In the genomic region with DNA sequence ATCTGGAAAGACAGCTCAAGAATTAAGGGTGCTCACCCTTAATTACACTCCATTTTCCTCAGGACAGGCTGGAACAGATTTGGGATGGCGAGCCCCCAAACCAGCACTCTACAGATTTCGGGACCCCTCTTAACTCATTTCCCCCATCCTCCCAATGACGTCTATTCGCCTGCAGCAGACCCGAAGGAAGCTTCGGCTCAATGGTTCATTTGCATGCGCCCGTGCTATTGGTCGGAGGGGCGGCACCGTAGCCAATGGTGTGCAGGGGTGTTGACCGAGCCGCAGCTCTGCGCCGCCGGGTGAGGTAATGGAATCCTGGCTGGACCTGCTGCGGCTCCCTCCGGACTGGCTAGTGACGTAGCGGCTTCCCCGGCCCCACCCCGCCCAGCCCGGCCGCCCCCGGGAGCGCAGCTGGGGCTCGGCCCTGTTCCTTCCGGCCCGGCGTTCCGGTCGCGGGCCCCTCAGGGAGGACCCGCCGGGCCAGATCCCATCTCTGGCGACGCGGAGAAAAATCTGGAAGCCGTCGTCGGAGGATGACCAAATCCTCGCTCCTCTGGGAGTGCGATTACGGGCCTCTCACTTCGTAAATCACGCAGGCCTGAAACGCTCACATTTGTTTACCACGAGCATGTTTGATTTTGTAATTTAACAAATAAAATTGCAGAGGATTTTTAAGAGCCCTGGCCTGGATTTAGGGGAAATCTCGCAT, we compare ENCODE assay signal across 8 cellular contexts. TPM values are rescaled to one million over a fixed set of nuclear protein-coding genes. Genes with fewer than 3 reads are reported as not detected.
DNase-seq lines count a peak whose midpoint lies in the region; ATAC-seq and TF ChIP-seq lines count a peak whose summit lies in the region.

No MANE protein-coding gene starts in this region.

- TF ChIP-seq CTCF in GM23338 (conservative IDR thresholded peaks at IDR 0.05; ENCODE audit: low read depth in 2 of 2): no peak
- no peak for TF ChIP-seq CTCF in fibroblast of lung (conservative IDR thresholded peaks at IDR 0.05 in 1 of 2, IDR thresholded peaks at IDR 0.05 in 1 of 2; ENCODE audit: low read depth in 1 of 2, low read length in 2 of 2)

- H3K4me3 Mint-ChIP-seq in GM23338: peak overlapping the region; percentile 72
- H3K4me3 Mint-ChIP-seq in activated T-helper 17 cell treated with anti-CD3 and anti-CD28 coated beads, Interleukin-2, amount 50 U/mL, for 72 hours: peak overlapping the region; percentile 85
- peak overlapping the region; percentile 75 for H3K4me3 Mint-ChIP-seq in natural killer cell treated with Interleukin-12 subunit alpha and Interleukin-12 subunit beta and Interleukin-15 and Interleukin-18, amount 100 ng/mL, for 72 hours

- H3K79me2 ChIP-seq in GM23338 (replicated peaks; ENCODE audit: insufficient read depth) (no peaks in the 10 kb centered on the region), fibroblast of lung (ENCODE audit: control insufficient read depth, insufficient read depth, low read length) (no peaks in the 10 kb centered on the region)

- H3K9me2 ChIP-seq in GM23338 (ENCODE audit: insufficient read depth): no peaks in the 10 kb centered on the region

- H2AFZ ChIP-seq in GM23338 (peak overlapping the region; percentile 11; the same call in 1 of the 2 replicates), fibroblast of lung (ENCODE audit: low read length) (no peak overlapping the region)

- no peaks in the 10 kb centered on the region for H4K20me1 ChIP-seq in GM23338 (replicated peaks; ENCODE audit: insufficient read depth)
- no peaks in the 10 kb centered on the region for H4K20me1 ChIP-seq in fibroblast of lung (ENCODE audit: control insufficient read depth, extremely low read depth, insufficient read depth, low read length)

- H3K4me1 ChIP-seq in GM23338 (ENCODE audit: insufficient read depth): peaks cover 15% of the 10 kb centered on the region
- peaks cover 11% of the 10 kb centered on the region for H3K4me1 ChIP-seq in fibroblast of lung (ENCODE audit: control insufficient read depth, extremely low read depth, insufficient read depth, low read length)

- H3K27me3 ChIP-seq in GM23338 (ENCODE audit: insufficient read depth): peaks cover 45% of the 10 kb centered on the region
- no peaks in the 10 kb centered on the region for H3K27me3 ChIP-seq in fibroblast of lung (ENCODE audit: control insufficient read depth, insufficient read depth, low read length)

- H3K4me1 Mint-ChIP-seq in GM23338: peaks cover 34% of the 10 kb centered on the region
- peaks cover 12% of the 10 kb centered on the region for H3K4me1 Mint-ChIP-seq in activated T-helper 17 cell treated with anti-CD3 and anti-CD28 coated beads, Interleukin-2, amount 50 U/mL, for 72 hours
- peaks cover 16 to 17% of the 10 kb centered on the region in 2 donors for H3K4me1 Mint-ChIP-seq in natural killer cell treated with Interleukin-12 subunit alpha and Interleukin-12 subunit beta and Interleukin-15 and Interleukin-18, amount 100 ng/mL, for 72 hours (ENCODE audit: low read depth in 2 of 2)

- peak overlapping the region; percentile 66 for H3K9ac ChIP-seq in fibroblast of lung (ENCODE audit: insufficient read depth, low read length)

- H3K9me3 ChIP-seq in fibroblast of lung (ENCODE audit: control insufficient read depth, insufficient read depth, low read depth, low read length): no peaks in the 10 kb centered on the region

- DNase-seq in Daoy (ENCODE audit: low read depth) (peak; percentile 99), GM23338 (ENCODE audit: low spot score) (peak; percentile 98), LHCN-M2 (ENCODE audit: low read depth) (peak; percentile 86), RPMI7951 (ENCODE audit: low read depth) (peak; percentile 95), fibroblast of lung (ENCODE audit: low read depth in 2 of 2) (peak; percentile 97 to 98)
- peak; percentile 96 for DNase-seq in natural killer cell treated with Interleukin-12 subunit alpha and Interleukin-12 subunit beta and Interleukin-15 and Interleukin-18, amount 100 ng/mL, for 72 hours (ENCODE audit: low spot score)
- DNase-seq in stimulated activated naive CD8-positive, alpha-beta T cell treated with anti-CD3 and anti-CD28 coated beads, Interleukin-15, Interleukin-2, amounts not matched to agents 100 U/mL and 50 U/mL, for 24 hours: peak; percentile 94

- H3K9me3 Mint-ChIP-seq in GM23338: no peaks in the 10 kb centered on the region
- H3K9me3 Mint-ChIP-seq in activated T-helper 17 cell treated with anti-CD3 and anti-CD28 coated beads, Interleukin-2, amount 50 U/mL, for 72 hours: no peaks in the 10 kb centered on the region
- H3K9me3 Mint-ChIP-seq in natural killer cell treated with Interleukin-12 subunit alpha and Interleukin-12 subunit beta and Interleukin-15 and Interleukin-18, amount 100 ng/mL, for 72 hours: no peaks in the 10 kb centered on the region

- peaks cover 7% of the 10 kb centered on the region; the same call in 1 of the 2 replicates for H3F3A ChIP-seq in GM23338 (replicated peaks; ENCODE audit: low read depth)

- H3K36me3 Mint-ChIP-seq in GM23338 (ENCODE audit: low read depth): no peaks in the 10 kb centered on the region
- no peaks in the 10 kb centered on the region for H3K36me3 Mint-ChIP-seq in activated T-helper 17 cell treated with anti-CD3 and anti-CD28 coated beads, Interleukin-2, amount 50 U/mL, for 72 hours (ENCODE audit: low read depth)
- H3K36me3 Mint-ChIP-seq in natural killer cell treated with Interleukin-12 subunit alpha and Interleukin-12 subunit beta and Interleukin-15 and Interleukin-18, amount 100 ng/mL, for 72 hours: no peaks in the 10 kb centered on the region

- H3K27ac ChIP-seq in GM23338 (ENCODE audit: low read depth) (peak overlapping the region; percentile 85; the same call in 1 of the 2 replicates), fibroblast of lung (ENCODE audit: insufficient read depth, low read length) (peak overlapping the region; percentile 84)

- peaks cover 44% of the 10 kb centered on the region for H3K27me3 Mint-ChIP-seq in GM23338 (ENCODE audit: insufficient read depth, low read depth, poor library complexity)
- no peaks in the 10 kb centered on the region for H3K27me3 Mint-ChIP-seq in activated T-helper 17 cell treated with anti-CD3 and anti-CD28 coated beads, Interleukin-2, amount 50 U/mL, for 72 hours
- H3K27me3 Mint-ChIP-seq in natural killer cell treated with Interleukin-12 subunit alpha and Interleukin-12 subunit beta and Interleukin-15 and Interleukin-18, amount 100 ng/mL, for 72 hours: no peaks in the 10 kb centered on the region

- H3K4me3 ChIP-seq in GM23338 (peak overlapping the region; percentile 51), fibroblast of lung (replicated peaks in 1 of 4; ENCODE audit: control extremely low read depth in 1 of 4, insufficient read depth in 1 of 4, low read depth in 3 of 4, low read length in 4 of 4) (peak overlapping the region; percentile 5 to 55 (median 34))

- peak overlapping the region; percentile 77 for H3K27ac Mint-ChIP-seq in GM23338
- H3K27ac Mint-ChIP-seq in activated T-helper 17 cell treated with anti-CD3 and anti-CD28 coated beads, Interleukin-2, amount 50 U/mL, for 72 hours: peak overlapping the region; percentile 72
- peak overlapping the region; percentile 59 to 63 for H3K27ac Mint-ChIP-seq in natural killer cell treated with Interleukin-12 subunit alpha and Interleukin-12 subunit beta and Interleukin-15 and Interleukin-18, amount 100 ng/mL, for 72 hours

- H3K36me3 ChIP-seq in GM23338 (ENCODE audit: insufficient read depth) (no peaks in the 10 kb centered on the region), fibroblast of lung (ENCODE audit: control insufficient read depth, insufficient read depth, low read length) (no peaks in the 10 kb centered on the region)

- H3K4me2 ChIP-seq in GM23338 (peak overlapping the region; percentile 77), fibroblast of lung (ENCODE audit: extremely low read depth, insufficient read depth, low read length) (peak overlapping the region; percentile 79)

- peak; percentile 89 for ATAC-seq in GM23338
- peak; percentile 98 for ATAC-seq in activated T-helper 17 cell treated with anti-CD3 and anti-CD28 coated beads, Interleukin-2, amount 50 U/mL, for 72 hours (replicated peaks)
- peak; percentile 97 to 98 for ATAC-seq in natural killer cell treated with Interleukin-12 subunit alpha and Interleukin-12 subunit beta and Interleukin-15 and Interleukin-18, amount 100 ng/mL, for 72 hours
- ATAC-seq in stimulated activated naive CD8-positive, alpha-beta T cell treated with anti-CD3 and anti-CD28 coated beads, Interleukin-15, Interleukin-2, amounts not matched to agents 100 U/mL and 50 U/mL, for 24 hours: peak; percentile 92

RNA-seq across cellular contexts. Expression of a gene that starts 18.3 kb away (rescaled TPM):
- total RNA-seq in Daoy (2014; rRNA removed; shearing (Covaris generic)): 1.1 and 5.1 TPM in 2 replicates
- 13.4 and 19.1 TPM in 2 replicates for total RNA-seq in GM23338 (2014; rRNA removed; shearing (Covaris generic))
- polyA plus RNA-seq in GM23338 (2016; fragmentation: Nextera tagmentation; extraction: Ambion mirVana): 7.5 and 8.3 TPM in 2 replicates
- 1.3 and 2.3 TPM in 2 replicates for total RNA-seq in LHCN-M2 (2014; rRNA removed)
- polyA plus RNA-seq in LHCN-M2 (2012): 1.1 TPM
- total RNA-seq in RPMI7951 (2014; rRNA removed; shearing (Covaris generic)): 3.0 and 5.6 TPM in 2 replicates
- 10 to 100 TPM in 1 of 2 donors, 1 to 10 TPM in 1; 9.9 to 47.6 TPM for total RNA-seq in activated T-helper 17 cell treated with anti-CD3 and anti-CD28 coated beads, Interleukin-2, amount 50 U/mL, for 72 hours
- 2.1 and 3.8 TPM in 2 replicates for total RNA-seq in fibroblast of lung
- 4.1 and 15.9 TPM in 2 replicates for polyA plus RNA-seq in fibroblast of lung
- 7.9 and 23.3 TPM in 2 replicates for polyA plus RNA-seq in fibroblast of lung (2012)
- 16.6 and 62.1 TPM in 2 replicates for polyA minus RNA-seq in fibroblast of lung (ENCODE audit: low replicate concordance)
- 1 to 10 TPM; 3.0 to 4.0 TPM for total RNA-seq in natural killer cell treated with Interleukin-12 subunit alpha and Interleukin-12 subunit beta and Interleukin-15 and Interleukin-18, amount 100 ng/mL, for 72 hours

RNA-seq across cellular contexts. Expression of a gene that starts 26.2 kb away (rescaled TPM):
- 1.1 and 2.1 TPM in 2 replicates for total RNA-seq in Daoy (2014; rRNA removed; shearing (Covaris generic))
- 3.0 and 3.5 TPM in 2 replicates for total RNA-seq in GM23338 (2014; rRNA removed; shearing (Covaris generic))
- polyA plus RNA-seq in GM23338 (2016; fragmentation: Nextera tagmentation; extraction: Ambion mirVana) (0.34 and 0.73 TPM in 2 replicates), fibroblast of lung (4.9 and 5.3 TPM in 2 replicates)
- total RNA-seq in LHCN-M2 (2014; rRNA removed) (1.8 and 4.5 TPM in 2 replicates), fibroblast of lung (11.3 and 12.1 TPM in 2 replicates)
- 10.0 TPM for polyA plus RNA-seq in LHCN-M2 (2012)
- 0.20 and 0.24 TPM in 2 replicates for total RNA-seq in RPMI7951 (2014; rRNA removed; shearing (Covaris generic))
- 10 to 100 TPM in 1 of 2 donors, 1 to 10 TPM in 1; 3.5 to 26.3 TPM for total RNA-seq in activated T-helper 17 cell treated with anti-CD3 and anti-CD28 coated beads, Interleukin-2, amount 50 U/mL, for 72 hours
- polyA plus RNA-seq in fibroblast of lung (2012): 6.0 and 6.7 TPM in 2 replicates
- polyA minus RNA-seq in fibroblast of lung (ENCODE audit: low replicate concordance): 7.3 and 10.0 TPM in 2 replicates
- total RNA-seq in natural killer cell treated with Interleukin-12 subunit alpha and Interleukin-12 subunit beta and Interleukin-15 and Interleukin-18, amount 100 ng/mL, for 72 hours: 1 to 10 TPM; 5.4 to 5.6 TPM

RNA-seq across cellular contexts. Expression of a gene that starts 36.8 kb away (rescaled TPM):
- 156 and 160 TPM in 2 replicates for total RNA-seq in Daoy (2014; rRNA removed; shearing (Covaris generic))
- 60.3 and 111 TPM in 2 replicates for total RNA-seq in GM23338 (2014; rRNA removed; shearing (Covaris generic))
- polyA plus RNA-seq in GM23338 (2016; fragmentation: Nextera tagmentation; extraction: Ambion mirVana): 27.7 and 29.4 TPM in 2 replicates
- total RNA-seq in LHCN-M2 (2014; rRNA removed): 69.2 and 70.4 TPM in 2 replicates
- polyA plus RNA-seq in LHCN-M2 (2012): 81.8 TPM
- 46.5 and 56.1 TPM in 2 replicates for total RNA-seq in RPMI7951 (2014; rRNA removed; shearing (Covaris generic))
- 10 to 100 TPM; 27.6 to 31.1 TPM for total RNA-seq in activated T-helper 17 cell treated with anti-CD3 and anti-CD28 coated beads, Interleukin-2, amount 50 U/mL, for 72 hours
- 90.3 and 103 TPM in 2 replicates for total RNA-seq in fibroblast of lung
- polyA plus RNA-seq in fibroblast of lung: 82.2 and 82.9 TPM in 2 replicates
- polyA plus RNA-seq in fibroblast of lung (2012): 78.1 and 79.9 TPM in 2 replicates
- 109 and 186 TPM in 2 replicates for polyA minus RNA-seq in fibroblast of lung (ENCODE audit: low replicate concordance)
- 10 to 100 TPM; 43.1 to 55.1 TPM for total RNA-seq in natural killer cell treated with Interleukin-12 subunit alpha and Interleukin-12 subunit beta and Interleukin-15 and Interleukin-18, amount 100 ng/mL, for 72 hours

RNA-seq across cellular contexts. Expression of a gene that starts 46.6 kb away (rescaled TPM):
- not detected in 2 replicates for total RNA-seq in Daoy (2014; rRNA removed; shearing (Covaris generic))
- 0.12 and 0.66 TPM in 2 replicates for total RNA-seq in GM23338 (2014; rRNA removed; shearing (Covaris generic))
- 0.66 and 0.80 TPM in 2 replicates for polyA plus RNA-seq in GM23338 (2016; fragmentation: Nextera tagmentation; extraction: Ambion mirVana)
- not detected in 2 replicates for total RNA-seq in LHCN-M2 (2014; rRNA removed)
- polyA plus RNA-seq in LHCN-M2 (2012): 0.05 TPM
- not detected in 2 replicates for total RNA-seq in RPMI7951 (2014; rRNA removed; shearing (Covaris generic))
- not detected for total RNA-seq in activated T-helper 17 cell treated with anti-CD3 and anti-CD28 coated beads, Interleukin-2, amount 50 U/mL, for 72 hours
- 2.0 and 2.1 TPM in 2 replicates for total RNA-seq in fibroblast of lung
- 1.9 and 4.8 TPM in 2 replicates for polyA plus RNA-seq in fibroblast of lung
- polyA plus RNA-seq in fibroblast of lung (2012): 1.5 and 2.8 TPM in 2 replicates
- polyA minus RNA-seq in fibroblast of lung (ENCODE audit: low replicate concordance): not detected in 2 replicates
- not detected for total RNA-seq in natural killer cell treated with Interleukin-12 subunit alpha and Interleukin-12 subunit beta and Interleukin-15 and Interleukin-18, amount 100 ng/mL, for 72 hours

Comparison
In these comparisons a context has a peak if more than half of its experiments do, and no peak if none do; other contexts are left out.
1. Peak in every context shown above with its lines: DNase-seq, ATAC-seq, H3K4me3 ChIP-seq and H3K27ac ChIP-seq.